ENCODE assay signal across 9 cellular contexts in genomic region chr12:54701940-54702592, GRCh38. TPM values are rescaled to one million over a fixed set of nuclear protein-coding genes. Genes with fewer than 3 reads are reported as not detected.
DNase-seq lines count a peak whose midpoint lies in the region; ATAC-seq and TF ChIP-seq lines count a peak whose summit lies in the region.
"Had no signal": no experiment of that assay in that cellular context is flagged by ENCODE, and none has a peak within 500 bp of the region (broad histone marks: within the 10 kb centered on the region; RNA-seq: fewer than 3 reads in every experiment).

No MANE protein-coding gene starts in this region.

- no peak overlapping the region for H3K9ac ChIP-seq in liver (ENCODE audit: low read depth in 1 of 2, low read length in 2 of 2)

- no peak overlapping the region for H3K27ac Mint-ChIP-seq in MCF 10A (ENCODE audit: low read depth, unreplicated experiment)

- H3K4me1 ChIP-seq in liver (ENCODE audit: control insufficient read depth in 4 of 4, insufficient read depth in 4 of 4, low read length in 3 of 4): no peaks in the 10 kb centered on the region

- no peak overlapping the region for H3K4me3 ChIP-seq in HFF-Myc (replicated peaks; ENCODE audit: low read depth, low read length)
- no peak overlapping the region for H3K4me3 ChIP-seq in liver (ENCODE audit: low read depth in 1 of 3, low read length in 3 of 3)

- no peaks in the 10 kb centered on the region for H3K9me3 Mint-ChIP-seq in MCF 10A (ENCODE audit: unreplicated experiment)

- H3K36me3 ChIP-seq in liver (ENCODE audit: control insufficient read depth in 4 of 4, insufficient read depth in 3 of 4, low read depth in 1 of 4, low read length in 3 of 4): no peaks in the 10 kb centered on the region

- no peaks in the 10 kb centered on the region for H3K4me1 Mint-ChIP-seq in MCF 10A (ENCODE audit: insufficient read depth, unreplicated experiment)

- H3K9me3 ChIP-seq in liver (ENCODE audit: control insufficient read depth in 4 of 4, low read length in 3 of 4): no peaks in the 10 kb centered on the region
- H3K9me3 ChIP-seq: Caco-2 had no signal

- TF ChIP-seq CTCF in HFF-Myc (IDR thresholded peaks at IDR 0.05; ENCODE audit: low read depth, low read length, missing control alignments) (peak; percentile 43), MCF 10A (IDR thresholded peaks at IDR 0.05; ENCODE audit: unreplicated experiment) (peak; percentile 45), liver (IDR thresholded peaks at IDR 0.05; ENCODE audit: low read depth, low read length, missing input control) (peak; percentile 72)

- no peak overlapping the region for H3K27ac ChIP-seq in liver (ENCODE audit: low read depth in 1 of 2, low read length in 2 of 2)

- no peak overlapping the region for H3K4me3 Mint-ChIP-seq in MCF 10A (ENCODE audit: unreplicated experiment)

- no TSS peak for BruUV-seq in MCF 10A (replicated peaks; lab: Mats Ljungman, UMichigan)

- CTCF ChIA-PET in MCF 10A (lab: Yijun Ruan, JAX): interaction anchor here (0.5 to 3.7 kb wide), 37 partner anchors 9 to 613 kb away, joined by 3 to 34 read pairs (median 5); partner anchors contain the start of gene MUCL1

- no peaks in the 10 kb centered on the region for H3K36me3 Mint-ChIP-seq in MCF 10A (ENCODE audit: insufficient read depth, unreplicated experiment)

- DNase-seq in SHP77 (lab: John Stamatoyannopoulos, UW): peak; percentile 38 to 42
- no peak for DNase-seq in SHP77 treated with DMSO at 0.1 percent for 48 hours (lab: John Stamatoyannopoulos, UW)
- DNase-seq in HFF-Myc (ENCODE audit: extremely low read depth, low read depth): no peak
- peak; percentile 60 for DNase-seq in NCI-H748 (lab: John Stamatoyannopoulos, UW; ENCODE audit: unreplicated experiment)
- DNase-seq in MCF 10A (ENCODE audit: unreplicated experiment): peak; percentile 60
- DNase-seq in epidermal melanocyte (ENCODE audit: insufficient read length, low spot score): no peak

- no peaks in the 10 kb centered on the region for H3K27me3 ChIP-seq in liver (ENCODE audit: control insufficient read depth in 4 of 4, insufficient read depth in 4 of 4, low read length in 3 of 4)

- intact Hi-C loops in MCF 10A (cut with micrococcal nuclease): loop anchor here (1.0 to 2.0 kb wide), 4 partner anchors 47 to 371 kb away; no protein-coding TSS in a partner anchor

- TF ChIP-seq RAD21 in liver (IDR thresholded peaks at IDR 0.05): peak; percentile 85 to 87

- POLR2A ChIA-PET in MCF 10A (lab: Yijun Ruan, JAX): no interaction called here

- ATAC-seq in HG02678 (IDR thresholded peaks at IDR 0.05; ENCODE audit: unreplicated experiment): no peak

- peaks cover 75% of the 10 kb centered on the region for H3K27me3 Mint-ChIP-seq in MCF 10A (ENCODE audit: insufficient read depth, unreplicated experiment)

- WGBS in liver: 18% methylated on average over 2 of the region's 2 CpGs

TF ChIP-seq in liver, 16 proteins besides CTCF, POLR2A, EP300 and RAD21:
- TF ChIP-seq RXRA (IDR thresholded peaks at IDR 0.05) (no peak), ATF3 (IDR thresholded peaks at IDR 0.05) (no peak), FOXA1 (IDR thresholded peaks at IDR 0.05) (no peak), EGR1 (IDR thresholded peaks at IDR 0.05; ENCODE audit: low read depth in 2 of 2) (no peak), YY1 (IDR thresholded peaks at IDR 0.05) (no peak), GABPA (IDR thresholded peaks at IDR 0.05 in 1 of 2, conservative IDR thresholded peaks at IDR 0.05 in 1 of 2) (no peak)
TF ChIP-seq in liver: peak in this region for 0.

RNA-seq across cellular contexts. Expression of gene DCD, which starts 53.9 kb away (rescaled TPM):
- total RNA-seq in MCF 10A (2022) (not detected in 2 replicates), liver (not detected)
- polyA plus RNA-seq in liver: not detected
- total RNA-seq: Caco-2 had no signal

Comparison
In these comparisons a context has a peak if more than half of its experiments do, and no peak if none do; other contexts are left out.
1. DNase-seq: peak in SHP77 (2 of 2), NCI-H748 (single experiment) and MCF 10A (single experiment); none in SHP77 treated with DMSO at 0.1 percent for 48 hours (single experiment), HFF-Myc (single experiment) and epidermal melanocyte (single experiment).
2. Peak in every context shown above with its lines, with median percentiles within 50 percentile points of each other: CTCF ChIP-seq.